ENCODE assay signal across 21 cellular contexts in genomic region chr1:169392406-169392805, GRCh38. TPM values are rescaled to one million over a fixed set of nuclear protein-coding genes. Genes with fewer than 3 reads are reported as not detected.
A peak's percentile ranks its signal among the peaks of the same experiment; 100 is the strongest.
DNase-seq lines count a peak whose midpoint lies in the region; ATAC-seq and TF ChIP-seq lines count a peak whose summit lies in the region.
"Had no signal": no experiment of that assay in that cellular context is flagged by ENCODE, and none has a peak within 500 bp of the region (broad histone marks: within the 10 kb centered on the region; RNA-seq: fewer than 3 reads in every experiment).

No MANE protein-coding gene starts in this region.

- ATAC-seq in HG03565 (IDR thresholded peaks at IDR 0.05; ENCODE audit: unreplicated experiment) (no peak), HG03039 (IDR thresholded peaks at IDR 0.05; ENCODE audit: unreplicated experiment) (no peak)
- ATAC-seq: CD8-positive, alpha-beta T cell; GM12878; T-helper 17 cell had no signal

- H3K56ac ChIP-seq in mesendoderm (ENCODE audit: low read length) = no peak overlapping the region

- no peaks in the 10 kb centered on the region for H4K20me1 ChIP-seq in smooth muscle cell (ENCODE audit: low read depth)

- H2AFZ ChIP-seq in smooth muscle cell (ENCODE audit: low read depth) = no peak overlapping the region
- H2AFZ ChIP-seq: GM23248 had no signal

- no peaks in the 10 kb centered on the region for H3K9me3 ChIP-seq in smooth muscle cell (replicated peaks; ENCODE audit: low read depth)
- H3K9me3 ChIP-seq: Peyer's patch had no signal

- H3K27me3 ChIP-seq in mesendoderm (ENCODE audit: insufficient read depth, low read length, poor library complexity) (no peaks in the 10 kb centered on the region), smooth muscle cell (ENCODE audit: low read depth) (no peaks in the 10 kb centered on the region)
- H3K27me3 ChIP-seq: Peyer's patch had no signal

- H3K4me1 ChIP-seq in mesendoderm (ENCODE audit: control insufficient read depth, low read depth, low read length) (no peaks in the 10 kb centered on the region), smooth muscle cell (ENCODE audit: low read depth) (no peaks in the 10 kb centered on the region)
- H3K4me1 ChIP-seq: Peyer's patch had no signal

- no peak overlapping the region for H3K23ac ChIP-seq in mesendoderm (ENCODE audit: low read length)

- H3K4me2 ChIP-seq in mesendoderm (ENCODE audit: low read length) (no peak overlapping the region), smooth muscle cell (no peak overlapping the region)

- H3K79me2 ChIP-seq in mesendoderm (ENCODE audit: control insufficient read depth, insufficient read depth, low read length) (no peaks in the 10 kb centered on the region), smooth muscle cell (ENCODE audit: low read depth) (no peaks in the 10 kb centered on the region)

- no peak overlapping the region for H3K18ac ChIP-seq in mesendoderm (ENCODE audit: low read length)

- H2BK15ac ChIP-seq in mesendoderm (replicated peaks; ENCODE audit: low read depth) = no peak overlapping the region

- peaks cover 2% of the 10 kb centered on the region for H3K36me3 ChIP-seq in mesendoderm (ENCODE audit: control insufficient read depth, insufficient read depth, low read length)
- peaks cover 48% of the 10 kb centered on the region for H3K36me3 ChIP-seq in smooth muscle cell (ENCODE audit: low read depth)

- H2BK120ac ChIP-seq in mesendoderm (ENCODE audit: low read depth, low read length) = no peak overlapping the region

- in situ Hi-C loops in KBM-7 (cut with MboI; ENCODE audit: low pct_unique_long_range_greater_than_20kb, low sequenced_read_pairs) = no loop called here

- no peaks in the 10 kb centered on the region for H3K79me1 ChIP-seq in mesendoderm (ENCODE audit: low read length)

- no CpG with 5 or more reads among the region's 1 CpG for WGBS in mesendoderm (ENCODE audit: extremely low coverage, insufficient coverage, low lambda C conversion rate)
- WGBS in smooth muscle cell (ENCODE audit: low lambda C conversion rate) = 100% methylated on average over 1 of the region's 1 CpG

- H3K27ac ChIP-seq in mesendoderm (ENCODE audit: low read depth, low read length) = no peak overlapping the region
- no peak overlapping the region for H3K27ac ChIP-seq in smooth muscle cell (ENCODE audit: low read depth)
- no peak overlapping the region for H3K27ac ChIP-seq in caudate nucleus (ENCODE audit: low read depth, low read length)
- H3K27ac ChIP-seq: GM23248, Peyer's patch had no signal

- H2BK5ac ChIP-seq in mesendoderm (ENCODE audit: low read length) = no peak overlapping the region

- H3K9ac ChIP-seq in mesendoderm (ENCODE audit: low read length) = no peak overlapping the region
- no peak overlapping the region for H3K9ac ChIP-seq in smooth muscle cell (ENCODE audit: low read depth)
- H3K9ac ChIP-seq: GM23248 had no signal

- TF ChIP-seq CTCF in cardiac fibroblast (IDR thresholded peaks at IDR 0.05; ENCODE audit: low read depth, low read length) = no peak
- no peak for TF ChIP-seq CTCF in smooth muscle cell (IDR thresholded peaks at IDR 0.05; ENCODE audit: borderline replicate concordance, insufficient read depth, poor library complexity, severe bottlenecking)

- H4K8ac ChIP-seq in mesendoderm (ENCODE audit: low read depth, low read length) = no peak overlapping the region

- H3K4me3 ChIP-seq in cardiac fibroblast (replicated peaks in 1 of 2; ENCODE audit: low read depth in 2 of 2, low read length in 2 of 2) (no peak overlapping the region), mesendoderm (ENCODE audit: low read length) (no peak overlapping the region), smooth muscle cell (no peak overlapping the region)
- H3K4me3 ChIP-seq: GM12878, GM23248, Peyer's patch had no signal

- H2AK5ac ChIP-seq in mesendoderm (ENCODE audit: low read length) = no peak overlapping the region

- peak; percentile 8 for DNase-seq in KBM-7
- peak; percentile 53 to 59 for DNase-seq in NOMO-1 (lab: John Stamatoyannopoulos, UW; ENCODE audit: unreplicated experiment in 2 of 2)
- DNase-seq in cardiac fibroblast (ENCODE audit: low read depth in 2 of 2) = peak; percentile 18 to 55
- peak; percentile 83 for DNase-seq in mesendoderm
- DNase-seq in smooth muscle cell (lab: John Stamatoyannopoulos, UW; ENCODE audit: unreplicated experiment) = no peak
- no peak for DNase-seq in caudate nucleus (lab: John Stamatoyannopoulos, UW)
- DNase-seq: CD8-positive, alpha-beta T cell; DMS79 treated with DMSO at 0.1 percent for 48 hours; GDM1; GM23248; Karpas-422; NCI-H1436; NCI-H2029 treated with DMSO at 0.1 percent for 48 hours; NCI-H748 treated with DMSO at 0.1 percent for 48 hours; Peyer's patch; SHP77; T-helper 17 cell had no signal

- no peak overlapping the region for H3K4ac ChIP-seq in mesendoderm (ENCODE audit: low read depth, low read length)

- no peaks in the 10 kb centered on the region for H3F3A ChIP-seq in smooth muscle cell (ENCODE audit: low read depth)

- no peak overlapping the region for H4K5ac ChIP-seq in mesendoderm (ENCODE audit: low read length)

RNA-seq across cellular contexts. Expression of gene BLZF1, which starts 24.4 kb away (rescaled TPM):
- 9.0 TPM for polyA plus RNA-seq in mesendoderm (2013, experiment 1 of 2)
- 9.0 TPM for polyA plus RNA-seq in mesendoderm (2013, experiment 2 of 2)
- 43.7 and 55.9 TPM in 2 replicates for total RNA-seq in smooth muscle cell
- 21.9 and 28.0 TPM in 2 replicates for polyA plus RNA-seq in smooth muscle cell

RNA-seq across cellular contexts. Expression of gene NME7, which starts 24.8 kb away (rescaled TPM):
- polyA plus RNA-seq in mesendoderm (2013, experiment 1 of 2) = 57.7 TPM
- polyA plus RNA-seq in mesendoderm (2013, experiment 2 of 2) = 57.8 TPM
- 26.5 and 29.0 TPM in 2 replicates for total RNA-seq in smooth muscle cell
- polyA plus RNA-seq in smooth muscle cell = 77.0 and 77.8 TPM in 2 replicates

RNA-seq across cellular contexts. Expression of gene CCDC181, which starts 34.9 kb away (rescaled TPM):
- 4.6 TPM for polyA plus RNA-seq in mesendoderm (2013, experiment 1 of 2)
- polyA plus RNA-seq in mesendoderm (2013, experiment 2 of 2) = 4.6 TPM
- 1.5 and 4.1 TPM in 2 replicates for total RNA-seq in smooth muscle cell
- 1.3 and 1.4 TPM in 2 replicates for polyA plus RNA-seq in smooth muscle cell
- total RNA-seq: CD8-positive, alpha-beta T cell; GM12878; GM23248; T-helper 17 cell had no signal
- polyA plus RNA-seq: BJ, GM12878, GM23248 had no signal

Comparison
In these comparisons a context has a peak if more than half of its experiments do, and no peak if none do; other contexts are left out.
1. DNase-seq: peak in KBM-7 (single experiment), NOMO-1 (2 of 2), cardiac fibroblast (2 of 2) and mesendoderm (single experiment); none in smooth muscle cell (single experiment) and caudate nucleus (0 of 61).